In the genomic region with DNA sequence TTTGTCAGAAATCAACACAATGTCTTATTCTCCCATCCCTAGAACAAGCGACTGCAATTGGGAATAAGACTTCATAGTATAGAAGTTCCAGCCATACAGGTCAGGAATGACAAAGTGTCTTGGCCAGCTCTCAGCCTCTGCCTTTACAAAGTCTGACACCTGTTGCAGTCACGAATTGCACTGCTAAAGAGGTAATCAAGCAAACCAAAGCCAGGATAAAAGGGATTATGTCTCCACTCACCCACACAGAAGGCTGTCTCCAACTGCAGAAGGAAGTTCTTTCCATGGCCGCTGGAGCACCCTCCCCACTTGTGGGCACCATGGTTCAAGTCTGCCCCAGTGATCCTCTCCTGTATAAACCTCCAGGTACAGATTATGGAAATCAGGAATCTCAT, we compare ENCODE assay signal across 18 cellular contexts.
A peak's percentile ranks its signal among the peaks of the same experiment; 100 is the strongest.
DNase-seq lines count a peak whose midpoint lies in the region; ATAC-seq and TF ChIP-seq lines count a peak whose summit lies in the region.
"Had no signal": no experiment of that assay in that cellular context is flagged by ENCODE, and none has a peak within 500 bp of the region (broad histone marks: within the 10 kb centered on the region; RNA-seq: fewer than 3 reads in every experiment).

No MANE protein-coding gene starts in this region.

- intact Hi-C loops in Right ventricle myocardium inferior (cut with DNase I): loop anchor here (5.0 kb wide), 1 partner anchor 61 kb away; no protein-coding TSS in a partner anchor

- no peak for TF ChIP-seq POLR2A in tibial nerve (IDR thresholded peaks at IDR 0.05)

- H3K36me3 Mint-ChIP-seq in chondrocyte (ENCODE audit: low read depth): no peaks in the 10 kb centered on the region
- H3K36me3 Mint-ChIP-seq: CD14-positive monocyte; natural killer cell treated with Interleukin-12 subunit alpha and Interleukin-12 subunit beta and Interleukin-15 and Interleukin-18, amount 100 ng/mL, for 72 hours had no signal

- peaks cover 73% of the 10 kb centered on the region for H3K4me1 ChIP-seq in cardiac muscle cell (ENCODE audit: low read depth)
- H3K4me1 ChIP-seq in tibial nerve: peaks cover 4 to 83% (median 23%) of the 10 kb centered on the region in 4 donors
- H3K4me1 ChIP-seq: left lung had no signal

- no peaks in the 10 kb centered on the region for H3K9me3 Mint-ChIP-seq in chondrocyte (ENCODE audit: low read depth)
- H3K9me3 Mint-ChIP-seq: natural killer cell treated with Interleukin-12 subunit alpha and Interleukin-12 subunit beta and Interleukin-15 and Interleukin-18, amount 100 ng/mL, for 72 hours had no signal

- H3K27ac ChIP-seq in cardiac muscle cell (peak overlapping the region; percentile 57), tibial nerve (peak overlapping the region; percentile 16 to 83 (median 49))
- H3K27ac ChIP-seq: SK-N-MC had no signal

- H3K4me3 ChIP-seq in cardiac muscle cell (no peak overlapping the region), tibial nerve (no peak overlapping the region)
- H3K4me3 ChIP-seq: left lung, SK-N-MC had no signal

- WGBS in tibial nerve, 2 donors: 50 to 72% methylated on average over 3 of the region's 3 CpGs

- peak overlapping the region; percentile 17 for H3K4me3 Mint-ChIP-seq in chondrocyte (ENCODE audit: unreplicated experiment)
- H3K4me3 Mint-ChIP-seq: CD14-positive monocyte; natural killer cell treated with Interleukin-12 subunit alpha and Interleukin-12 subunit beta and Interleukin-15 and Interleukin-18, amount 100 ng/mL, for 72 hours had no signal

- ATAC-seq in Right ventricle myocardium inferior (no peak), GM21717 (IDR thresholded peaks at IDR 0.05; ENCODE audit: unreplicated experiment) (no peak)

- H3K27me3 ChIP-seq in cardiac muscle cell: no peaks in the 10 kb centered on the region
- H3K27me3 ChIP-seq in tibial nerve: no peaks in the 10 kb centered on the region
- H3K27me3 ChIP-seq: left lung had no signal

- TF ChIP-seq EP300 in tibial nerve (IDR thresholded peaks at IDR 0.05): no peak

- H3K27me3 Mint-ChIP-seq in chondrocyte (ENCODE audit: low read depth): no peaks in the 10 kb centered on the region

- DNase-seq in cardiac muscle cell (ENCODE audit: low read depth in 1 of 2, low spot score in 1 of 2) (peak in 1 of 2 donors; percentile 24), Right ventricle myocardium inferior (ENCODE audit: missing footprints) (no peak), chondrocyte (ENCODE audit: low spot score) (no peak), myocyte (ENCODE audit: low read depth) (peak; percentile 72), tibial nerve (ENCODE audit: low spot score in 2 of 2) (no peak), NCI-H2196 (lab: John Stamatoyannopoulos, UW; ENCODE audit: unreplicated experiment) (no peak)
- DNase-seq in stimulated activated CD4-positive, alpha-beta T cell treated with anti-CD3 and anti-CD28 coated beads, Interleukin-12 subunit alpha, Interleukin-12 subunit beta, amount 100 ng/mL, for 4 hours: no peak
- DNase-seq: 8988T; activated CD4-positive, alpha-beta T cell treated with anti-CD3 and anti-CD28 coated beads for 4 hours; activated CD8-positive, alpha-beta memory T cell treated with anti-CD3 and anti-CD28 coated beads, Interleukin-2, amount 50 U/mL, for 4 hours; activated gamma-delta T cell treated with Interleukin-2 at 50 U/mL for 16 hours; NCI-H1694; NCI-H345 had no signal

- no peak for TF ChIP-seq CTCF in cardiac muscle cell (IDR thresholded peaks at IDR 0.05; ENCODE audit: low read depth, low read length)
- no peak for TF ChIP-seq CTCF in chondrocyte (IDR thresholded peaks at IDR 0.05)
- TF ChIP-seq CTCF in tibial nerve (IDR thresholded peaks at IDR 0.05): no peak

- H3K36me3 ChIP-seq in cardiac muscle cell (no peaks in the 10 kb centered on the region), tibial nerve (no peaks in the 10 kb centered on the region)
- H3K36me3 ChIP-seq: left lung had no signal

- H3K9me3 ChIP-seq in cardiac muscle cell (ENCODE audit: low read depth) (no peaks in the 10 kb centered on the region), tibial nerve (no peaks in the 10 kb centered on the region)
- H3K9me3 ChIP-seq: left lung had no signal

- peak overlapping the region; percentile 94 for H3K27ac Mint-ChIP-seq in chondrocyte (ENCODE audit: unreplicated experiment)
- H3K27ac Mint-ChIP-seq: natural killer cell treated with Interleukin-12 subunit alpha and Interleukin-12 subunit beta and Interleukin-15 and Interleukin-18, amount 100 ng/mL, for 72 hours had no signal

- H3K4me1 Mint-ChIP-seq in chondrocyte (ENCODE audit: low read depth): peaks cover 92% of the 10 kb centered on the region
